8 cellular contexts compared by ENCODE assay signal in genomic region chr22:43639228-43639948, GRCh38.
"Had no signal": no experiment of that assay in that cellular context is flagged by ENCODE, and none has a peak within 500 bp of the region (broad histone marks: within the 10 kb centered on the region; RNA-seq: fewer than 3 reads in every experiment).

No MANE protein-coding gene starts in this region.

- ATAC-seq: GM12878 had no signal

- FAIRE-seq: G401.6, GM12878, GM12891, GM12892, GM18507, GM19239 had no signal

- H3K4me3 ChIP-seq: GM12878 had no signal

- DNase-seq: GDM1, GF-D8 had no signal
